ENCODE assay signal across 1 cellular context in the genomic region with DNA sequence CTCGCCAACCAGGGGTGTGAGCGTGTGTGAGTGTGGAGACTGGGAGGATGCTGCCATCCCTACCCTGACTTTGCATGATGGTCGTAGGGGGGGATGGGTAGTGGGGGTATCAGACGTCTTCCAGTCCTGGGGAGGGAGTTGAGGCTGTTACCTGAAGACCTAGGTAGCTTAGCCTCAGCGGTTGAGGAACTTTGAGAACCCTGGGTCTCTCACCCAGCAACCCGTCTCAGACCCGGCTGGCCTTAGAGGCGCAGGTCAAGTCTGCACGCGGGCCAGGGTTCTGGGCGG.
TF ChIP-seq lines count a peak whose summit lies in the region.

No MANE protein-coding gene starts in this region.

TF ChIP-seq in H1, 55 proteins besides CTCF, POLR2A, EP300 and RAD21:
- TF ChIP-seq KDM5A (IDR thresholded peaks at IDR 0.05; ENCODE audit: low read length) (no peak), CBX5 (IDR thresholded peaks at IDR 0.05; ENCODE audit: low read depth, low read length) (no peak), SAP30 (IDR thresholded peaks at IDR 0.05; ENCODE audit: insufficient read depth, insufficient replicate concordance, low read length) (no peak), RXRA (IDR thresholded peaks at IDR 0.05; ENCODE audit: insufficient read depth, low read depth, low read length) (no peak), PHF8 (conservative IDR thresholded peaks at IDR 0.05; ENCODE audit: low read depth, low read length) (no peak), KDM1A (IDR thresholded peaks at IDR 0.05; ENCODE audit: borderline replicate concordance, low read length) (no peak), ASH2L (IDR thresholded peaks at IDR 0.05; ENCODE audit: low read length) (no peak), CBX8 (IDR thresholded peaks at IDR 0.05; ENCODE audit: borderline replicate concordance, low read depth, low read length) (no peak), FOSL1 (IDR thresholded peaks at IDR 0.05; ENCODE audit: insufficient read depth, low read depth, low read length) (no peak), JUN (IDR thresholded peaks at IDR 0.05; ENCODE audit: low read depth, low read length) (no peak), EGR1 (IDR thresholded peaks at IDR 0.05; ENCODE audit: borderline replicate concordance, low read depth, low read length) (no peak), SIRT6 (IDR thresholded peaks at IDR 0.05; ENCODE audit: low read length) (no peak), SIX5 (IDR thresholded peaks at IDR 0.05; ENCODE audit: low read depth, low read length) (no peak)
- TF ChIP-seq, protein P1, sequence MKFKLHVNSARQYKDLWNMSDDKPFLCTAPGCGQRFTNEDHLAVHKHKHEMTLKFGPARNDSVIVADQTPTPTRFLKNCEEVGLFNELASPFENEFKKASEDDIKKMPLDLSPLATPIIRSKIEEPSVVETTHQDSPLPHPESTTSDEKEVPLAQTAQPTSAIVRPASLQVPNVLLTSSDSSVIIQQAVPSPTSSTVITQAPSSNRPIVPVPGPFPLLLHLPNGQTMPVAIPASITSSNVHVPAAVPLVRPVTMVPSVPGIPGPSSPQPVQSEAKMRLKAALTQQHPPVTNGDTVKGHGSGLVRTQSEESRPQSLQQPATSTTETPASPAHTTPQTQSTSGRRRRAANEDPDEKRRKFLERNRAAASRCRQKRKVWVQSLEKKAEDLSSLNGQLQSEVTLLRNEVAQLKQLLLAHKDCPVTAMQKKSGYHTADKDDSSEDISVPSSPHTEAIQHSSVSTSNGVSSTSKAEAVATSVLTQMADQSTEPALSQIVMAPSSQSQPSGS (IDR thresholded peaks at IDR 0.05; ENCODE audit: low read length) = no peak
